24 cellular contexts compared by ENCODE assay signal in genomic region chr18:12485479-12486105, GRCh38.
"Had no signal": no experiment of that assay in that cellular context is flagged by ENCODE, and none has a peak within 500 bp of the region (broad histone marks: within the 10 kb centered on the region; RNA-seq: fewer than 3 reads in every experiment).

No MANE protein-coding gene starts in this region.

- H3K27me3 Mint-ChIP-seq: activated CD4-positive, alpha-beta memory T cell treated with anti-CD3 and anti-CD28 coated beads for 36 hours; activated naive CD8-positive, alpha-beta T cell; activated T-helper 17 cell treated with anti-CD3 and anti-CD28 coated beads, Interleukin-2, amount 50 U/mL, for 72 hours; brain had no signal

- H3K9me3 ChIP-seq: MG63 had no signal

- H3K9me3 Mint-ChIP-seq: activated CD4-positive, alpha-beta memory T cell treated with anti-CD3 and anti-CD28 coated beads for 36 hours; activated naive CD4-positive, alpha-beta T cell treated with anti-CD3 and anti-CD28 coated beads for 36 hours; activated T-helper 17 cell treated with anti-CD3 and anti-CD28 coated beads, Interleukin-2, amount 50 U/mL, for 72 hours; T-helper 1 cell treated with Interleukin-12 subunit alpha and Interleukin-12 subunit beta and Interleukin-4 antibody, amounts not matched to agents 30 μg/mL and 1 μg/mL, for 36 hours; WTC11 had no signal

- H3K4me1 Mint-ChIP-seq: activated T-helper 17 cell treated with anti-CD3 and anti-CD28 coated beads, Interleukin-2, amount 50 U/mL, for 72 hours; brain had no signal

- H2AFZ ChIP-seq: PC-9 had no signal

- H3K4me2 ChIP-seq: PC-9 had no signal

- H3K4me3 Mint-ChIP-seq: activated CD4-positive, alpha-beta memory T cell treated with anti-CD3 and anti-CD28 coated beads for 36 hours; activated naive CD4-positive, alpha-beta T cell treated with anti-CD3 and anti-CD28 coated beads for 36 hours; activated naive CD8-positive, alpha-beta T cell; activated T-helper 17 cell treated with anti-CD3 and anti-CD28 coated beads, Interleukin-2, amount 50 U/mL, for 72 hours; brain; T-helper 1 cell treated with Interleukin-12 subunit alpha and Interleukin-12 subunit beta and Interleukin-4 antibody, amounts not matched to agents 30 μg/mL and 1 μg/mL, for 36 hours; WTC11 had no signal

- H3K27me3 ChIP-seq: MG63 had no signal

- H3K27ac Mint-ChIP-seq: activated CD4-positive, alpha-beta memory T cell treated with anti-CD3 and anti-CD28 coated beads for 36 hours; activated naive CD4-positive, alpha-beta T cell treated with anti-CD3 and anti-CD28 coated beads for 36 hours; activated naive CD8-positive, alpha-beta T cell; activated T-helper 17 cell treated with anti-CD3 and anti-CD28 coated beads, Interleukin-2, amount 50 U/mL, for 72 hours; T-helper 1 cell treated with Interleukin-12 subunit alpha and Interleukin-12 subunit beta and Interleukin-4 antibody, amounts not matched to agents 30 μg/mL and 1 μg/mL, for 36 hours; WTC11 had no signal

- ATAC-seq: activated T-helper 17 cell treated with anti-CD3 and anti-CD28 coated beads, Interleukin-2, amount 50 U/mL, for 72 hours; WTC11 had no signal

- DNase-seq: activated CD4-positive, alpha-beta memory T cell treated with anti-CD3 and anti-CD28 coated beads for 36 hours; activated CD4-positive, alpha-beta T cell treated with anti-CD3 and anti-CD28 coated beads for 48 hours; activated CD4-positive, CD25-positive, alpha-beta regulatory T cell treated with anti-CD3 and anti-CD28 coated beads, Interleukin-2, amount 50 U/mL, for 72 hours; activated CD8-positive, alpha-beta memory T cell treated with anti-CD3 and anti-CD28 coated beads for 24 hours; activated gamma-delta T cell; activated naive CD4-positive, alpha-beta T cell treated with anti-CD3 and anti-CD28 coated beads for 36 hours; activated T-cell treated with anti-CD3 and anti-CD28 coated beads for 4 hours; activated T-cell treated with anti-CD3 and anti-CD28 coated beads, Interleukin-2, amount 50 U/mL, for 48 hours; cerebellar nuclear complex; MG63; NCI-H1105 treated with DMSO at 0.1 percent for 48 hours; NCI-H146; NCI-H187 treated with DMSO at 0.1 percent for 48 hours; NCI-H2081 treated with DMSO at 0.1 percent for 48 hours; NCI-H446; NCI-H524; PC-9; SHP77 treated with DMSO at 0.1 percent for 48 hours; T-helper 9 cell had no signal

- H3K27ac ChIP-seq: PC-9 had no signal

- H3K36me3 Mint-ChIP-seq: activated CD4-positive, alpha-beta memory T cell treated with anti-CD3 and anti-CD28 coated beads for 36 hours; activated naive CD8-positive, alpha-beta T cell; WTC11 had no signal

- H3K4me3 ChIP-seq: MG63, PC-9 had no signal
